Comparison of ENCODE assay signal across 13 cellular contexts in the genomic region with DNA sequence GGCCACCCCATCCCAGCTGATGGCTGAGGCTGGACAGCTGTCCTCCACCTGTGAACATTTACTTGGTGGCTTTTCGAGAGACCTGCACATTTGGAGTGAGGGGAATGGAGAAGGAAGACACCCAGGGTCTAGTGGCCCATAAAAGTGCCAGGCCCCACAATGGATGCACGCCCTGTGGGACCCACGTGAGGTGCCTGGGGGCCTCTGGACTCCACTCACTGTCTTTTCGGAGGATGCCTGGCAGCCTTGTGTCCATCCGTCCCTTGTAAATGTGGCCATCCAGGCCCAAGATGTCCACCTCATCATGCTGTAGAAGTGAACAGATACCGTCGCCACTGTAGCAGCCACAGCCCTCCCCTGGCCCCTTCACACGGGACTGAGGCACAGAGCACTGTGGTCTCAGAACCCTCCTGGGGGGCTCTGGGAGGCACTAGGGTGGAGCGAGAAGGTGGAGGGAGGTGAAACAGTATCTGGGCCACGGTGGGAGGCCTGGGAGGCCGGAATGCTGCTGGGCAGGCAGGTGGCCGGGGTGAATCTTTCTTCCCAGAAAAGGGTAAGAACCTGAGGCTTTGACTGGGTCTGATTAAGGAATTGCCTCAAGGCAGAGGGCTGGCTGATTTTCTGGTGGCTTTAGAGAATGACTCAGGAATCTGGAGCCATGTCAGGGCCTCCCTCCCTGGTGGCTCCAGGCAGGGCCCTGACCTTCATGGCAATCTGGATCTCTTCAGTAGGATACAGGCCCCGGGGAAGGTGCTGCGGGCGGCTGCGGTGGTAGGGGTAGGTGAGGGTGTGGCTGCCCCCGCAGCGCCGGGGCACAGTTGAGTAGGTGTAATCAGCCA. TPM values are rescaled to one million over a fixed set of nuclear protein-coding genes. Genes with fewer than 3 reads are reported as not detected.
DNase-seq lines count a peak whose midpoint lies in the region; ATAC-seq and TF ChIP-seq lines count a peak whose summit lies in the region.
"Had no signal": no experiment of that assay in that cellular context is flagged by ENCODE, and none has a peak within 500 bp of the region (broad histone marks: within the 10 kb centered on the region; RNA-seq: fewer than 3 reads in every experiment).

No MANE protein-coding gene starts in this region.

- H3K9me3 Mint-ChIP-seq in activated T-cell treated with anti-CD3 and anti-CD28 coated beads, Interleukin-2, amount 50 U/mL, for 72 hours, result no peaks in the 10 kb centered on the region
- H3K9me3 Mint-ChIP-seq in central memory CD8-positive, alpha-beta T cell, result no peaks in the 10 kb centered on the region
- H3K9me3 Mint-ChIP-seq in progenitor cell of endocrine pancreas (ENCODE audit: low read depth), result no peaks in the 10 kb centered on the region
- H3K9me3 Mint-ChIP-seq: CD14-positive monocyte had no signal

- peak overlapping the region; percentile 1 for H3K9ac ChIP-seq in NT2/D1 (ENCODE audit: insufficient read length, low read depth)

- peaks cover 62% of the 10 kb centered on the region for H3K4me1 Mint-ChIP-seq in activated T-cell treated with anti-CD3 and anti-CD28 coated beads, Interleukin-2, amount 50 U/mL, for 72 hours (ENCODE audit: low read depth)
- peaks cover 13% of the 10 kb centered on the region for H3K4me1 Mint-ChIP-seq in central memory CD8-positive, alpha-beta T cell
- H3K4me1 Mint-ChIP-seq in progenitor cell of endocrine pancreas (ENCODE audit: low read depth), result no peaks in the 10 kb centered on the region

- no peak for TF ChIP-seq CTCF in progenitor cell of endocrine pancreas (IDR thresholded peaks at IDR 0.05; ENCODE audit: unreplicated experiment)

- H3K4me3 Mint-ChIP-seq in activated T-cell treated with anti-CD3 and anti-CD28 coated beads, Interleukin-2, amount 50 U/mL, for 72 hours, result peak overlapping the region in 1 of 2 donors; percentile 16
- no peak overlapping the region for H3K4me3 Mint-ChIP-seq in central memory CD8-positive, alpha-beta T cell
- H3K4me3 Mint-ChIP-seq in progenitor cell of endocrine pancreas (ENCODE audit: low read depth), result no peak overlapping the region

- H3K36me3 Mint-ChIP-seq in activated T-cell treated with anti-CD3 and anti-CD28 coated beads, Interleukin-2, amount 50 U/mL, for 72 hours (ENCODE audit: insufficient read depth in 2 of 2), result no peaks in the 10 kb centered on the region
- peaks cover 17% of the 10 kb centered on the region for H3K36me3 Mint-ChIP-seq in central memory CD8-positive, alpha-beta T cell (ENCODE audit: insufficient read depth)
- peaks cover 2% of the 10 kb centered on the region for H3K36me3 Mint-ChIP-seq in progenitor cell of endocrine pancreas (ENCODE audit: insufficient read depth)
- H3K36me3 Mint-ChIP-seq: CD14-positive monocyte had no signal

- no peaks in the 10 kb centered on the region for H3K27me3 Mint-ChIP-seq in activated T-cell treated with anti-CD3 and anti-CD28 coated beads, Interleukin-2, amount 50 U/mL, for 72 hours (ENCODE audit: low read depth)
- H3K27me3 Mint-ChIP-seq in central memory CD8-positive, alpha-beta T cell, result no peaks in the 10 kb centered on the region
- H3K27me3 Mint-ChIP-seq in progenitor cell of endocrine pancreas, result no peaks in the 10 kb centered on the region

- H3K4me1 ChIP-seq in NT2/D1 (ENCODE audit: insufficient read depth, insufficient read length), result peaks cover 34% of the 10 kb centered on the region

- no peak overlapping the region for H3K4me3 ChIP-seq in NT2/D1 (ENCODE audit: insufficient read length, low read depth)

- H3K36me3 ChIP-seq in NT2/D1 (ENCODE audit: insufficient read depth, insufficient read length, low read length), result peaks cover 6% of the 10 kb centered on the region

- H3K27me3 ChIP-seq in NT2/D1 (ENCODE audit: insufficient read depth, insufficient read length), result no peaks in the 10 kb centered on the region

- peak overlapping the region; percentile 4 for H3K27ac Mint-ChIP-seq in activated T-cell treated with anti-CD3 and anti-CD28 coated beads, Interleukin-2, amount 50 U/mL, for 72 hours
- H3K27ac Mint-ChIP-seq in central memory CD8-positive, alpha-beta T cell (ENCODE audit: low read depth), result peak overlapping the region; percentile 36
- H3K27ac Mint-ChIP-seq in progenitor cell of endocrine pancreas, result peak overlapping the region; percentile 37

- ATAC-seq in activated T-cell treated with anti-CD3 and anti-CD28 coated beads, Interleukin-2, amount 50 U/mL, for 72 hours (replicated peaks in 1 of 2), result peak in 1 of 2 donors; percentile 0
- no peak for ATAC-seq in central memory CD8-positive, alpha-beta T cell (replicated peaks; ENCODE audit: extremely low read depth, poor library complexity, severe bottlenecking)
- ATAC-seq in HG03095 (IDR thresholded peaks at IDR 0.05; ENCODE audit: unreplicated experiment), result no peak

- no peak for DNase-seq in activated T-cell treated with anti-CD3 and anti-CD28 coated beads, Interleukin-2, amount 50 U/mL, for 72 hours
- DNase-seq in activated T-cell treated with anti-CD3 and anti-CD28 coated beads, Interleukin-2, amount 50 U/mL, for 1 hour, result no peak
- DNase-seq in NT2/D1 (ENCODE audit: low read depth, low spot score) (no peak), progenitor cell of endocrine pancreas (ENCODE audit: low spot score, unreplicated experiment) (no peak), hippocampal formation (lab: John Stamatoyannopoulos, UW) (no peak)
- no peak for DNase-seq in central memory CD8-positive, alpha-beta T cell (ENCODE audit: low spot score in 2 of 2)
- no peak for DNase-seq in activated CD8-positive, alpha-beta memory T cell treated with anti-CD3 and anti-CD28 coated beads, Interleukin-2, amount 50 U/mL, for 48 hours
- DNase-seq: effector memory CD4-positive, alpha-beta T cell; NCI-H1436 treated with DMSO at 0.1 percent for 48 hours; posterior cingulate gyrus; Right ventricle myocardium superior had no signal

- H3K9me3 ChIP-seq in NT2/D1 (ENCODE audit: insufficient read depth, low read length), result no peaks in the 10 kb centered on the region

RNA-seq across cellular contexts. Expression of a gene that starts 11.5 kb away (rescaled TPM):
- 100 to 1,000 TPM; 629 to 707 TPM for total RNA-seq in activated T-cell treated with anti-CD3 and anti-CD28 coated beads, Interleukin-2, amount 50 U/mL, for 72 hours
- 31.2 and 36.3 TPM in 2 replicates for total RNA-seq in progenitor cell of endocrine pancreas

RNA-seq across cellular contexts. Expression of a gene that starts 31.4 kb away (rescaled TPM):
- 1 to 10 TPM; 3.1 to 4.5 TPM for total RNA-seq in activated T-cell treated with anti-CD3 and anti-CD28 coated beads, Interleukin-2, amount 50 U/mL, for 72 hours
- total RNA-seq in progenitor cell of endocrine pancreas, result 16.0 and 18.5 TPM in 2 replicates

RNA-seq across cellular contexts. Expression of a gene that starts 36.4 kb away (rescaled TPM):
- total RNA-seq in activated T-cell treated with anti-CD3 and anti-CD28 coated beads, Interleukin-2, amount 50 U/mL, for 72 hours, result 100 to 1,000 TPM in 1 of 2 donors, 10 to 100 TPM in 1; 91.9 to 100 TPM
- 43.5 and 45.9 TPM in 2 replicates for total RNA-seq in progenitor cell of endocrine pancreas

Comparison
In these comparisons a context has a peak if more than half of its experiments do, and no peak if none do; other contexts are left out.
1. RNA of a gene that starts 11.5 kb away (total RNA-seq): 629 to 707 TPM in activated T-cell treated with anti-CD3 and anti-CD28 coated beads, Interleukin-2, amount 50 U/mL, for 72 hours; 31.2 to 36.3 TPM in progenitor cell of endocrine pancreas; every median in the first group is over 10 times any median in the second.
2. Peak in every context shown above with its lines, with median percentiles within 50 percentile points of each other: H3K27ac Mint-ChIP-seq.